In genomic region chr1:118304722-118305344, GRCh38 we compare ENCODE assay signal across 11 cellular contexts.
DNase-seq lines count a peak whose midpoint lies in the region; ATAC-seq and TF ChIP-seq lines count a peak whose summit lies in the region.
"Had no signal": no experiment of that assay in that cellular context is flagged by ENCODE, and none has a peak within 500 bp of the region (broad histone marks: within the 10 kb centered on the region; RNA-seq: fewer than 3 reads in every experiment).

No MANE protein-coding gene starts in this region.

- no peaks in the 10 kb centered on the region for H3K9me3 Mint-ChIP-seq in activated CD4-positive, alpha-beta T cell treated with anti-CD3 and anti-CD28 coated beads, Interleukin-2, amount 10 ng/mL, durations not matched to agents 24 days and 14 days
- no peaks in the 10 kb centered on the region for H3K9me3 Mint-ChIP-seq in activated T-helper 1 cell treated with anti-CD3 and anti-CD28 coated beads, Interleukin-12 subunit alpha, Interleukin-12 subunit beta, Interleukin-2, Interleukin-4 antibody, amounts not matched to agents 30 ng/mL and 10 ng/mL and 1 ng/mL, durations not matched to agents 14 hours and 24 hours and 36 hours

- ATAC-seq in Panc1 (no peak), heart right ventricle (peak in 7 of 8 donors; percentile 31 to 80 (median 57)), upper lobe of right lung (no peak), HG02759 (IDR thresholded peaks at IDR 0.05; ENCODE audit: unreplicated experiment) (no peak)
- ATAC-seq: HCT116 had no signal

- TF ChIP-seq CTCF in Panc1 (IDR thresholded peaks at IDR 0.05) (peak; percentile 40), heart right ventricle (IDR thresholded peaks at IDR 0.05) (peak; percentile 9 to 61 (median 46)), upper lobe of right lung (IDR thresholded peaks at IDR 0.05) (peak; percentile 41), stomach (IDR thresholded peaks at IDR 0.05) (peak in 2 of 7 experiments; percentile 17 to 21)

- intact Hi-C loops in activated CD4-positive, alpha-beta T cell treated with anti-CD3 and anti-CD28 coated beads, Interleukin-2, amount 10 ng/mL, durations not matched to agents 24 days and 14 days (cut with micrococcal nuclease), result no loop called here
- intact Hi-C loops in Panc1 (cut with micrococcal nuclease; ENCODE audit: unreplicated experiment) (no loop called here), heart right ventricle (cut with DNase I) (loop anchor here in 1 of 10 donors (2.0 kb wide), 1 partner anchor 704 kb away; no protein-coding TSS in a partner anchor), upper lobe of right lung (cut with DNase I) (no loop called here), stomach (cut with DNase I; ENCODE audit: low total_unique reads) (no loop called here)
- intact Hi-C loops in activated T-helper 1 cell treated with anti-CD3 and anti-CD28 coated beads, Interleukin-12 subunit alpha, Interleukin-12 subunit beta, Interleukin-2, Interleukin-4 antibody, amounts not matched to agents 30 ng/mL and 10 ng/mL and 1 ng/mL, durations not matched to agents 14 hours and 24 hours and 36 hours (cut with micrococcal nuclease), result no loop called here

- no peaks in the 10 kb centered on the region for H3K4me1 ChIP-seq in Panc1 (ENCODE audit: control insufficient read depth, insufficient read depth, low read length)
- H3K4me1 ChIP-seq in heart right ventricle, result peaks cover 0 to 26% (median 5%) of the 10 kb centered on the region in 9 donors
- H3K4me1 ChIP-seq in upper lobe of right lung, result no peaks in the 10 kb centered on the region
- no peaks in the 10 kb centered on the region for H3K4me1 ChIP-seq in stomach

- H3K27me3 ChIP-seq in Panc1 (ENCODE audit: control insufficient read depth, insufficient read depth, low read length) (no peaks in the 10 kb centered on the region), heart right ventricle (no peaks in the 10 kb centered on the region), upper lobe of right lung (no peaks in the 10 kb centered on the region), stomach (no peaks in the 10 kb centered on the region)
- H3K27me3 ChIP-seq: vagina had no signal

- in situ Hi-C loops in Panc1 (cut with HindIII; ENCODE audit: low pct_unique_long_range_greater_than_20kb, low sequenced_read_pairs), result no loop called here

- H3K27ac ChIP-seq in Panc1 (ENCODE audit: low read length) (no peak overlapping the region), heart right ventricle (no peak overlapping the region), upper lobe of right lung (no peak overlapping the region), stomach (no peak overlapping the region)
- H3K27ac ChIP-seq: vagina had no signal

- WGBS in heart right ventricle, 2 donors, result 40 to 45% methylated on average over 4 of the region's 4 CpGs
- 33 to 52% (median 36%) methylated on average over 4 of the region's 4 CpGs for WGBS in stomach, 5 donors

- POLR2A ChIA-PET in Panc1 (lab: Charles Lee), result no interaction called here

- no peak for TF ChIP-seq EP300 in stomach (IDR thresholded peaks at IDR 0.05)

- CTCF ChIA-PET in Panc1 (lab: Charles Lee), result no interaction called here

- no TSS peak for BruUV-seq in Panc1 (replicated peaks; lab: Mats Ljungman, UMichigan)

- H3K27me3 Mint-ChIP-seq in activated CD4-positive, alpha-beta T cell treated with anti-CD3 and anti-CD28 coated beads, Interleukin-2, amount 10 ng/mL, durations not matched to agents 24 days and 14 days, result no peaks in the 10 kb centered on the region
- H3K27me3 Mint-ChIP-seq in activated T-helper 1 cell treated with anti-CD3 and anti-CD28 coated beads, Interleukin-12 subunit alpha, Interleukin-12 subunit beta, Interleukin-2, Interleukin-4 antibody, amounts not matched to agents 30 ng/mL and 10 ng/mL and 1 ng/mL, durations not matched to agents 14 hours and 24 hours and 36 hours (ENCODE audit: insufficient read depth), result no peaks in the 10 kb centered on the region

- H3K36me3 ChIP-seq in Panc1 (ENCODE audit: control insufficient read depth, insufficient read depth, low read length) (no peaks in the 10 kb centered on the region), heart right ventricle (no peaks in the 10 kb centered on the region), upper lobe of right lung (no peaks in the 10 kb centered on the region), stomach (no peaks in the 10 kb centered on the region)
- H3K36me3 ChIP-seq: vagina had no signal

- no peak overlapping the region for H3K27ac Mint-ChIP-seq in activated CD4-positive, alpha-beta T cell treated with anti-CD3 and anti-CD28 coated beads, Interleukin-2, amount 10 ng/mL, durations not matched to agents 24 days and 14 days
- no peak overlapping the region for H3K27ac Mint-ChIP-seq in activated T-helper 1 cell treated with anti-CD3 and anti-CD28 coated beads, Interleukin-12 subunit alpha, Interleukin-12 subunit beta, Interleukin-2, Interleukin-4 antibody, amounts not matched to agents 30 ng/mL and 10 ng/mL and 1 ng/mL, durations not matched to agents 14 hours and 24 hours and 36 hours
- H3K27ac Mint-ChIP-seq: CD4-positive, CD25-positive, alpha-beta regulatory T cell had no signal

- H3K4me3 ChIP-seq in Panc1 (ENCODE audit: low read depth in 2 of 2, low read length in 2 of 2) (no peak overlapping the region), heart right ventricle (no peak overlapping the region), upper lobe of right lung (no peak overlapping the region), stomach (no peak overlapping the region)
- H3K4me3 ChIP-seq: vagina had no signal

- H3K9me3 ChIP-seq in Panc1 (ENCODE audit: control insufficient read depth, insufficient read depth, low read depth, low read length) (no peaks in the 10 kb centered on the region), heart right ventricle (no peaks in the 10 kb centered on the region), upper lobe of right lung (no peaks in the 10 kb centered on the region), stomach (no peaks in the 10 kb centered on the region)
- H3K9me3 ChIP-seq: vagina had no signal

- no peak overlapping the region for H3K4me3 Mint-ChIP-seq in activated CD4-positive, alpha-beta T cell treated with anti-CD3 and anti-CD28 coated beads, Interleukin-2, amount 10 ng/mL, durations not matched to agents 24 days and 14 days
- no peak overlapping the region for H3K4me3 Mint-ChIP-seq in activated T-helper 1 cell treated with anti-CD3 and anti-CD28 coated beads, Interleukin-12 subunit alpha, Interleukin-12 subunit beta, Interleukin-2, Interleukin-4 antibody, amounts not matched to agents 30 ng/mL and 10 ng/mL and 1 ng/mL, durations not matched to agents 14 hours and 24 hours and 36 hours
- H3K4me3 Mint-ChIP-seq: CD4-positive, CD25-positive, alpha-beta regulatory T cell had no signal

- no peak for TF ChIP-seq POLR2A in stomach (IDR thresholded peaks at IDR 0.05)

- DNase-seq in activated CD4-positive, alpha-beta T cell treated with anti-CD3 and anti-CD28 coated beads, Interleukin-2, amount 10 ng/mL, durations not matched to agents 24 days and 14 days, result peak; percentile 31
- DNase-seq in activated CD4-positive, alpha-beta T cell treated with anti-CD3 and anti-CD28 coated beads for 1 hour, result no peak
- DNase-seq in Panc1 (ENCODE audit: low read depth, low spot score), result no peak
- DNase-seq in heart right ventricle, result no peak
- no peak for DNase-seq in upper lobe of right lung
- DNase-seq in stomach, result no peak
- no peak for DNase-seq in activated T-helper 1 cell treated with anti-CD3 and anti-CD28 coated beads, Interleukin-12 subunit alpha, Interleukin-12 subunit beta, Interleukin-2, Interleukin-4 antibody, amounts not matched to agents 30 ng/mL and 10 ng/mL and 1 ng/mL, durations not matched to agents 14 hours and 24 hours and 36 hours (ENCODE audit: low spot score)
- DNase-seq: CD4-positive, CD25-positive, alpha-beta regulatory T cell had no signal

- no peaks in the 10 kb centered on the region for H3K4me1 Mint-ChIP-seq in activated CD4-positive, alpha-beta T cell treated with anti-CD3 and anti-CD28 coated beads, Interleukin-2, amount 10 ng/mL, durations not matched to agents 24 days and 14 days
- no peaks in the 10 kb centered on the region for H3K4me1 Mint-ChIP-seq in activated T-helper 1 cell treated with anti-CD3 and anti-CD28 coated beads, Interleukin-12 subunit alpha, Interleukin-12 subunit beta, Interleukin-2, Interleukin-4 antibody, amounts not matched to agents 30 ng/mL and 10 ng/mL and 1 ng/mL, durations not matched to agents 14 hours and 24 hours and 36 hours (ENCODE audit: low read depth)
- H3K4me1 Mint-ChIP-seq: CD4-positive, CD25-positive, alpha-beta regulatory T cell had no signal

- no peaks in the 10 kb centered on the region for H3K36me3 Mint-ChIP-seq in activated CD4-positive, alpha-beta T cell treated with anti-CD3 and anti-CD28 coated beads, Interleukin-2, amount 10 ng/mL, durations not matched to agents 24 days and 14 days (ENCODE audit: low read depth)
- no peaks in the 10 kb centered on the region for H3K36me3 Mint-ChIP-seq in activated T-helper 1 cell treated with anti-CD3 and anti-CD28 coated beads, Interleukin-12 subunit alpha, Interleukin-12 subunit beta, Interleukin-2, Interleukin-4 antibody, amounts not matched to agents 30 ng/mL and 10 ng/mL and 1 ng/mL, durations not matched to agents 14 hours and 24 hours and 36 hours (ENCODE audit: low read depth)
- H3K36me3 Mint-ChIP-seq: CD4-positive, CD25-positive, alpha-beta regulatory T cell had no signal

Comparison
In these comparisons a context has a peak if more than half of its experiments do, and no peak if none do; other contexts are left out.
1. ATAC-seq: peak in heart right ventricle (7 of 8); none in Panc1 (single experiment), upper lobe of right lung (single experiment) and HG02759 (single experiment).